2 cellular contexts compared by ENCODE assay signal in genomic region chr9:131719262-131719908, GRCh38.
TF ChIP-seq lines count a peak whose summit lies in the region.

No MANE protein-coding gene starts in this region.

TF ChIP-seq in HepG2, 621 proteins besides CTCF, POLR2A, EP300 and RAD21 (continued from another document):
- TF ChIP-seq ZNF275 (CRISPR knock-in tag; IDR thresholded peaks at IDR 0.05; ENCODE audit: borderline replicate concordance) (no peak), RFX1 (IDR thresholded peaks at IDR 0.05) (no peak), MYPOP (CRISPR knock-in tag; IDR thresholded peaks at IDR 0.05) (no peak)

TF ChIP-seq in SK-N-SH treated with all-trans-retinoic acid at 6 μM for 48 hours, 23 proteins besides CTCF, POLR2A, EP300 and RAD21 (continued from another document):
- TF ChIP-seq ZNF70 (CRISPR knock-in tag; IDR thresholded peaks at IDR 0.05), result no peak
- TF ChIP-seq GLIS3 (CRISPR knock-in tag; IDR thresholded peaks at IDR 0.05), result no peak
- TF ChIP-seq ZFP30 (CRISPR knock-in tag; IDR thresholded peaks at IDR 0.05), result no peak
